Comparison of ENCODE assay signal across 8 cellular contexts in genomic region chr7:104883718-104884452, GRCh38.
DNase-seq lines count a peak whose midpoint lies in the region; TF ChIP-seq lines count a peak whose summit lies in the region.

No MANE protein-coding gene starts in this region.

- peak; percentile 87 for DNase-seq in ELR (ENCODE audit: low read depth)
- DNase-seq in GOT3 (lab: John Stamatoyannopoulos, UW): peak; percentile 63
- DNase-seq in SHP77 (lab: John Stamatoyannopoulos, UW): peak; percentile 71 to 77
- peak; percentile 92 for DNase-seq in activated effector memory CD4-positive, alpha-beta T cell treated with anti-CD3 and anti-CD28 coated beads, Interleukin-2, amount 50 U/mL, for 16 hours
- DNase-seq in foreskin melanocyte: peak; percentile 70
- DNase-seq in nucleus accumbens (lab: John Stamatoyannopoulos, UW): peak; percentile 7 to 91 (median 71)
- peak; percentile 87 for DNase-seq in superior temporal gyrus (ENCODE audit: extremely low spot score)

- peak; percentile 95 for TF ChIP-seq CTCF in LNCAP (IDR thresholded peaks at IDR 0.05)

Comparison
In these comparisons a context has a peak if more than half of its experiments do, and no peak if none do; other contexts are left out.
1. Peak in every context shown above with its lines: DNase-seq.